Comparison of ENCODE assay signal across 24 cellular contexts in genomic region chr10:44702531-44702930, GRCh38.
"Had no signal": no experiment of that assay in that cellular context is flagged by ENCODE, and none has a peak within 500 bp of the region (broad histone marks: within the 10 kb centered on the region; RNA-seq: fewer than 3 reads in every experiment).

No MANE protein-coding gene starts in this region.

- H3K4me3 ChIP-seq: colonic mucosa, hepatocyte, left ventricle myocardium inferior, lower lobe of right lung, pancreas, spleen, stomach, thoracic aorta, transverse colon had no signal

- H3K27me3 ChIP-seq: colonic mucosa, foreskin keratinocyte, hepatocyte, pancreas, spleen, stomach, transverse colon had no signal

- H3K79me2 ChIP-seq: hepatocyte had no signal

- DNase-seq: colonic mucosa; dermis blood vessel endothelial cell; head of caudate nucleus; kidney; left cardiac atrium; left ventricle myocardium inferior; lower lobe of right lung; natural killer cell; pancreas; right cardiac atrium; spleen; stimulated activated CD4-positive, alpha-beta T cell treated with anti-CD3 and anti-CD28 coated beads, Interleukin-2, amount 100 ng/mL, for 24 hours; stimulated activated CD4-positive, alpha-beta T cell treated with anti-CD3 and anti-CD28 coated beads, Interleukin-4, amount 100 ng/mL, for 4 hours; stimulated activated naive CD4-positive, alpha-beta T cell; stomach; substantia nigra; transverse colon had no signal

- H3K4me1 Mint-ChIP-seq: memory B cell, natural killer cell had no signal

- H3K4me2 ChIP-seq: hepatocyte had no signal

- H3K27ac ChIP-seq: colonic mucosa, foreskin keratinocyte, hepatocyte, left ventricle myocardium inferior, lower lobe of right lung, pancreas, spleen, stomach, thoracic aorta, transverse colon had no signal

- H3K27me3 Mint-ChIP-seq: memory B cell, progenitor cell of endocrine pancreas had no signal

- H3K36me3 ChIP-seq: colonic mucosa, left ventricle myocardium inferior, lower lobe of right lung, pancreas, spleen, stomach, thoracic aorta, transverse colon had no signal

- H3K27ac Mint-ChIP-seq: memory B cell, mesothelial cell of epicardium, natural killer cell, progenitor cell of endocrine pancreas had no signal

- H3K9me3 ChIP-seq: colonic mucosa, lower lobe of right lung had no signal

- ATAC-seq: foreskin keratinocyte, left cardiac atrium, lower lobe of right lung, natural killer cell, pancreas, right cardiac atrium had no signal

- H3K4me3 Mint-ChIP-seq: memory B cell, mesothelial cell of epicardium, natural killer cell, neural crest cell had no signal

- H3K4me1 ChIP-seq: colonic mucosa, foreskin keratinocyte, left ventricle myocardium inferior, lower lobe of right lung, pancreas, spleen, stomach, transverse colon had no signal

- H2AFZ ChIP-seq: hepatocyte had no signal
